ENCODE assay signal across 1 cellular context in the genomic region with DNA sequence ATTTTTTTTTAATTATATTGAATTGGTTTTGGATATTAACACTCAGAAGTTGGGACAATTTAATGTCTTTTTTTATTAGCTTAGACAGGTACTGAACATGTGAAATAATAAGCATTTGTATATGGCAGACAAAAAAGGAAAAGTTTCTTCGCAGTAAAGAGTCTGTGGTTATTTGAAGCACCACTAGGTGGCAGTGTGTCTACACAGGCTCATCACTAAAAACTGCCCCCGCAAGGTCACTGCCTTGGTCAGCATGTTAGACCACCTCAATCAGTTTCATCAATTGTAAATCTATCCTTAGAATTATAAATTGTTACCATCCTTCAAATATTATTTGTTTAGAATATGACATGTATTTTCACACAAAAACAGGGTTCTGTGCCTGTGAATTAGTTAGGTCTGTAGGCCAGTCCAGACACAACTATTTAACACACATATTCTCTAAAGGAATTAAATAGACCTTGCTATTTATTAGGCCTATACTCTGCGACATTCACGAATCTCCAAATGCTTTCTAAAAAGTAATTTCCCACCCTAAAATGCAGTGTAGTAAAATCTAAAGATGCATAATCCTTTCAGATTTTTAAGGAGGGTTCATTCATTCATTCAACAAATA.
TF ChIP-seq lines count a peak whose summit lies in the region.

No MANE protein-coding gene starts in this region.

TF ChIP-seq in GM23338, 12 proteins besides CTCF, POLR2A, EP300 and RAD21 (continued from another document):
- TF ChIP-seq, protein P1, sequence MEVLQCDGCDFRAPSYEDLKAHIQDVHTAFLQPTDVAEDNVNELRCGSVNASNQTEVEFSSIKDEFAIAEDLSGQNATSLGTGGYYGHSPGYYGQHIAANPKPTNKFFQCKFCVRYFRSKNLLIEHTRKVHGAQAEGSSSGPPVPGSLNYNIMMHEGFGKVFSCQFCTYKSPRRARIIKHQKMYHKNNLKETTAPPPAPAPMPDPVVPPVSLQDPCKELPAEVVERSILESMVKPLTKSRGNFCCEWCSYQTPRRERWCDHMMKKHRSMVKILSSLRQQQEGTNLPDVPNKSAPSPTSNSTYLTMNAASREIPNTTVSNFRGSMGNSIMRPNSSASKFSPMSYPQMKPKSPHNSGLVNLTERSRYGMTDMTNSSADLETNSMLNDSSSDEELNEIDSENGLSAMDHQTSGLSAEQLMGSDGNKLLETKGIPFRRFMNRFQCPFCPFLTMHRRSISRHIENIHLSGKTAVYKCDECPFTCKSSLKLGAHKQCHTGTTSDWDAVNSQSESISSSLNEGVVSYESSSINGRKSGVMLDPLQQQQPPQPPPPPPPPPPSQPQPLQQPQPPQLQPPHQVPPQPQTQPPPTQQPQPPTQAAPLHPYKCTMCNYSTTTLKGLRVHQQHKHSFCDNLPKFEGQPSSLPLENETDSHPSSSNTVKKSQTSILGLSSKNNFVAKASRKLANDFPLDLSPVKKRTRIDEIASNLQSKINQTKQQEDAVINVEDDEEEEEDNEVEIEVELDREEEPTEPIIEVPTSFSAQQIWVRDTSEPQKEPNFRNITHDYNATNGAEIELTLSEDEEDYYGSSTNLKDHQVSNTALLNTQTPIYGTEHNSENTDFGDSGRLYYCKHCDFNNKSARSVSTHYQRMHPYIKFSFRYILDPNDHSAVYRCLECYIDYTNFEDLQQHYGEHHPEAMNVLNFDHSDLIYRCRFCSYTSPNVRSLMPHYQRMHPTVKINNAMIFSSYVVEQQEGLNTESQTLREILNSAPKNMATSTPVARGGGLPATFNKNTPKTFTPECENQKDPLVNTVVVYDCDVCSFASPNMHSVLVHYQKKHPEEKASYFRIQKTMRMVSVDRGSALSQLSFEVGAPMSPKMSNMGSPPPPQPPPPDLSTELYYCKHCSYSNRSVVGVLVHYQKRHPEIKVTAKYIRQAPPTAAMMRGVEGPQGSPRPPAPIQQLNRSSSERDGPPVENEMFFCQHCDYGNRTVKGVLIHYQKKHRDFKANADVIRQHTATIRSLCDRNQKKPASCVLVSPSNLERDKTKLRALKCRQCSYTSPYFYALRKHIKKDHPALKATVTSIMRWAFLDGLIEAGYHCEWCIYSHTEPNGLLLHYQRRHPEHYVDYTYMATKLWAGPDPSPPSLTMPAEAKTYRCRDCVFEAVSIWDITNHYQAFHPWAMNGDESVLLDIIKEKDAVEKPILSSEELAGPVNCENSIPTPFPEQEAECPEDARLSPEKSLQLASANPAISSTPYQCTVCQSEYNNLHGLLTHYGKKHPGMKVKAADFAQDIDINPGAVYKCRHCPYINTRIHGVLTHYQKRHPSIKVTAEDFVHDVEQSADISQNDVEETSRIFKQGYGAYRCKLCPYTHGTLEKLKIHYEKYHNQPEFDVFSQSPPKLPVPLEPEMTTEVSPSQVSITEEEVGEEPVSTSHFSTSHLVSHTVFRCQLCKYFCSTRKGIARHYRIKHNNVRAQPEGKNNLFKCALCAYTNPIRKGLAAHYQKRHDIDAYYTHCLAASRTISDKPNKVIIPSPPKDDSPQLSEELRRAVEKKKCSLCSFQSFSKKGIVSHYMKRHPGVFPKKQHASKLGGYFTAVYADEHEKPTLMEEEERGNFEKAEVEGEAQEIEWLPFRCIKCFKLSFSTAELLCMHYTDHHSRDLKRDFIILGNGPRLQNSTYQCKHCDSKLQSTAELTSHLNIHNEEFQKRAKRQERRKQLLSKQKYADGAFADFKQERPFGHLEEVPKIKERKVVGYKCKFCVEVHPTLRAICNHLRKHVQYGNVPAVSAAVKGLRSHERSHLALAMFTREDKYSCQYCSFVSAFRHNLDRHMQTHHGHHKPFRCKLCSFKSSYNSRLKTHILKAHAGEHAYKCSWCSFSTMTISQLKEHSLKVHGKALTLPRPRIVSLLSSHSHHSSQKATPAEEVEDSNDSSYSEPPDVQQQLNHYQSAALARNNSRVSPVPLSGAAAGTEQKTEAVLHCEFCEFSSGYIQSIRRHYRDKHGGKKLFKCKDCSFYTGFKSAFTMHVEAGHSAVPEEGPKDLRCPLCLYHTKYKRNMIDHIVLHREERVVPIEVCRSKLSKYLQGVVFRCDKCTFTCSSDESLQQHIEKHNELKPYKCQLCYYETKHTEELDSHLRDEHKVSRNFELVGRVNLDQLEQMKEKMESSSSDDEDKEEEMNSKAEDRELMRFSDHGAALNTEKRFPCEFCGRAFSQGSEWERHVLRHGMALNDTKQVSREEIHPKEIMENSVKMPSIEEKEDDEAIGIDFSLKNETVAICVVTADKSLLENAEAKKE (CRISPR knock-in tag; IDR thresholded peaks at IDR 0.05): no peak
- TF ChIP-seq EZH2phosphoT487 (IDR thresholded peaks at IDR 0.05; ENCODE audit: unreplicated experiment) (no peak), ZNF114 (CRISPR knock-in tag; IDR thresholded peaks at IDR 0.05) (no peak), EZH2 (IDR thresholded peaks at IDR 0.05; ENCODE audit: low read depth, unreplicated experiment) (no peak), NANOG (IDR thresholded peaks at IDR 0.05; ENCODE audit: borderline replicate concordance) (no peak), POLR2AphosphoS5 (IDR thresholded peaks at IDR 0.05; ENCODE audit: low read depth) (no peak)
- TF ChIP-seq, protein P2, sequence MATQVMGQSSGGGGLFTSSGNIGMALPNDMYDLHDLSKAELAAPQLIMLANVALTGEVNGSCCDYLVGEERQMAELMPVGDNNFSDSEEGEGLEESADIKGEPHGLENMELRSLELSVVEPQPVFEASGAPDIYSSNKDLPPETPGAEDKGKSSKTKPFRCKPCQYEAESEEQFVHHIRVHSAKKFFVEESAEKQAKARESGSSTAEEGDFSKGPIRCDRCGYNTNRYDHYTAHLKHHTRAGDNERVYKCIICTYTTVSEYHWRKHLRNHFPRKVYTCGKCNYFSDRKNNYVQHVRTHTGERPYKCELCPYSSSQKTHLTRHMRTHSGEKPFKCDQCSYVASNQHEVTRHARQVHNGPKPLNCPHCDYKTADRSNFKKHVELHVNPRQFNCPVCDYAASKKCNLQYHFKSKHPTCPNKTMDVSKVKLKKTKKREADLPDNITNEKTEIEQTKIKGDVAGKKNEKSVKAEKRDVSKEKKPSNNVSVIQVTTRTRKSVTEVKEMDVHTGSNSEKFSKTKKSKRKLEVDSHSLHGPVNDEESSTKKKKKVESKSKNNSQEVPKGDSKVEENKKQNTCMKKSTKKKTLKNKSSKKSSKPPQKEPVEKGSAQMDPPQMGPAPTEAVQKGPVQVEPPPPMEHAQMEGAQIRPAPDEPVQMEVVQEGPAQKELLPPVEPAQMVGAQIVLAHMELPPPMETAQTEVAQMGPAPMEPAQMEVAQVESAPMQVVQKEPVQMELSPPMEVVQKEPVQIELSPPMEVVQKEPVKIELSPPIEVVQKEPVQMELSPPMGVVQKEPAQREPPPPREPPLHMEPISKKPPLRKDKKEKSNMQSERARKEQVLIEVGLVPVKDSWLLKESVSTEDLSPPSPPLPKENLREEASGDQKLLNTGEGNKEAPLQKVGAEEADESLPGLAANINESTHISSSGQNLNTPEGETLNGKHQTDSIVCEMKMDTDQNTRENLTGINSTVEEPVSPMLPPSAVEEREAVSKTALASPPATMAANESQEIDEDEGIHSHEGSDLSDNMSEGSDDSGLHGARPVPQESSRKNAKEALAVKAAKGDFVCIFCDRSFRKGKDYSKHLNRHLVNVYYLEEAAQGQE (IDR thresholded peaks at IDR 0.05; ENCODE audit: unreplicated experiment): no peak
- TF ChIP-seq, protein P3, sequence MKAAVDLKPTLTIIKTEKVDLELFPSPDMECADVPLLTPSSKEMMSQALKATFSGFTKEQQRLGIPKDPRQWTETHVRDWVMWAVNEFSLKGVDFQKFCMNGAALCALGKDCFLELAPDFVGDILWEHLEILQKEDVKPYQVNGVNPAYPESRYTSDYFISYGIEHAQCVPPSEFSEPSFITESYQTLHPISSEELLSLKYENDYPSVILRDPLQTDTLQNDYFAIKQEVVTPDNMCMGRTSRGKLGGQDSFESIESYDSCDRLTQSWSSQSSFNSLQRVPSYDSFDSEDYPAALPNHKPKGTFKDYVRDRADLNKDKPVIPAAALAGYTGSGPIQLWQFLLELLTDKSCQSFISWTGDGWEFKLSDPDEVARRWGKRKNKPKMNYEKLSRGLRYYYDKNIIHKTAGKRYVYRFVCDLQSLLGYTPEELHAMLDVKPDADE (IDR thresholded peaks at IDR 0.05): no peak
